ENCODE assay signal across 9 cellular contexts in genomic region chr6:52827073-52827783, GRCh38. TPM values are rescaled to one million over a fixed set of nuclear protein-coding genes. Genes with fewer than 3 reads are reported as not detected.
"Had no signal": no experiment of that assay in that cellular context is flagged by ENCODE, and none has a peak within 500 bp of the region (broad histone marks: within the 10 kb centered on the region; RNA-seq: fewer than 3 reads in every experiment).

No MANE protein-coding gene starts in this region.

RNA-seq across cellular contexts. Expression of gene GSTA5, which starts 13.4 kb away (rescaled TPM):
- total RNA-seq: LHCN-M2, MCF 10A, NCI-H460, OCI-LY7, PC-9, Right ventricle myocardium inferior, RPMI7951, SJCRH30, SK-MEL-5 had no signal

RNA-seq across cellular contexts. Expression of gene GSTA1, which starts 23.6 kb away (rescaled TPM):
- total RNA-seq: LHCN-M2, MCF 10A, NCI-H460, OCI-LY7, PC-9, Right ventricle myocardium inferior, SJCRH30, SK-MEL-5 had no signal
